28 cellular contexts compared by ENCODE assay signal in the genomic region with DNA sequence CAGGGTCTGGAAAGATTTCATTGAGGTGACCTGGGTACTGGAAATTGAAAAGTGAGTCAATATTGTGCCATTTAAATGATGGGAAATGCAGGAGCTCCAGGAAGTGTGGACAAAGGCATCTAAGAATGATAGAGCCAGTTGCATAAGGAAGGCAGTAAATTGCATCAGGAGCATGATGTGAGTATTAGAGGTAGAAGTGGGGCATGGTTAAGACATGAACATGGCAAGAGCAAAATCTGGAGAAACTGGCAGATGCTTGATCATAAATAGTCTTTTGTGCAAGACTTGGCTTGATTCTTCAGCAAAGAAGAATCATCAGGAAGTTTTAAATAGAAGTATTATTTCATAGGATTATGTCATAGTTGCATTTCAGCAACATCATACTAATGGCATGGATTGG.
"Had no signal": no experiment of that assay in that cellular context is flagged by ENCODE, and none has a peak within 500 bp of the region (broad histone marks: within the 10 kb centered on the region; RNA-seq: fewer than 3 reads in every experiment).

No MANE protein-coding gene starts in this region.

- H3K27me3 ChIP-seq: breast epithelium, neural progenitor cell, right atrium auricular region, stomach, thyroid gland, upper lobe of left lung, vagina had no signal

- H3K9me3 ChIP-seq: breast epithelium, right atrium auricular region, stomach, thyroid gland, upper lobe of left lung, vagina had no signal

- H3K36me3 Mint-ChIP-seq: activated naive CD4-positive, alpha-beta T cell treated with anti-CD3 and anti-CD28 coated beads, Interleukin-2, amount 50 U/mL, for 24 hours; natural killer cell; neural progenitor cell; stimulated activated naive B cell treated with anti-CD40 and anti-IgM and Interleukin-4, amounts not matched to agents 10 μg/mL and 1 μg/mL and 100 μg/mL, for 72 hours had no signal

- H3K4me2 ChIP-seq: neural progenitor cell had no signal

- ATAC-seq: activated CD8-positive, alpha-beta T cell treated with anti-CD3 and anti-CD28 coated beads for 36 hours; activated naive CD8-positive, alpha-beta T cell treated with anti-CD3 and anti-CD28 coated beads, Interleukin-2, amount 50 U/mL, for 24 hours; natural killer cell; stimulated activated naive B cell treated with anti-CD40 and anti-IgM and Interleukin-4, amounts not matched to agents 10 μg/mL and 1 μg/mL and 100 μg/mL, for 72 hours; T-helper 17 cell had no signal

- H2AFZ ChIP-seq: neural progenitor cell, parathyroid adenoma had no signal

- H3K27ac Mint-ChIP-seq: activated B cell treated with CpG ODN at 0.5 μM for 24 hours; activated CD8-positive, alpha-beta T cell treated with anti-CD3 and anti-CD28 coated beads for 36 hours; activated naive CD4-positive, alpha-beta T cell treated with anti-CD3 and anti-CD28 coated beads, Interleukin-2, amount 50 U/mL, for 24 hours; activated naive CD8-positive, alpha-beta T cell treated with anti-CD3 and anti-CD28 coated beads, Interleukin-2, amount 50 U/mL, for 24 hours; activated T-helper 2 cell treated with anti-CD3 and anti-CD28 coated beads, Interferon-gamma antibody, Interleukin-2, Interleukin-4, amounts not matched to agents 10 μg/mL and 5 μg/mL and 100 μg/mL, durations not matched to agents 14 hours and 24 hours and 36 hours; natural killer cell; neural progenitor cell; stimulated activated naive B cell treated with anti-CD40 and anti-IgM and Interleukin-4, amounts not matched to agents 10 μg/mL and 1 μg/mL and 100 μg/mL, for 72 hours; T-helper 17 cell had no signal

- H3K9me3 Mint-ChIP-seq: activated naive CD4-positive, alpha-beta T cell treated with anti-CD3 and anti-CD28 coated beads, Interleukin-2, amount 50 U/mL, for 24 hours; activated T-helper 2 cell treated with anti-CD3 and anti-CD28 coated beads, Interferon-gamma antibody, Interleukin-2, Interleukin-4, amounts not matched to agents 10 μg/mL and 5 μg/mL and 100 μg/mL, durations not matched to agents 14 hours and 24 hours and 36 hours; natural killer cell had no signal

- H3K4me3 ChIP-seq: breast epithelium, neural progenitor cell, right atrium auricular region, stomach, thyroid gland, upper lobe of left lung, vagina had no signal

- H3K36me3 ChIP-seq: breast epithelium, neural progenitor cell, right atrium auricular region, stomach, thyroid gland, upper lobe of left lung, vagina had no signal

- H3K27me3 Mint-ChIP-seq: T-helper 17 cell had no signal

- H3K27ac ChIP-seq: breast epithelium, neural progenitor cell, parathyroid adenoma, right atrium auricular region, stomach, thyroid gland, upper lobe of left lung, vagina had no signal

- DNase-seq: activated B cell treated with CpG ODN at 0.5 μM for 24 hours; activated CD4-positive, alpha-beta T cell treated with anti-CD3 and anti-CD28 coated beads, Interleukin-2, amount 50 U/mL, for 1 hour; activated CD8-positive, alpha-beta T cell treated with anti-CD3 and anti-CD28 coated beads for 36 hours; activated naive CD8-positive, alpha-beta T cell treated with anti-CD3 and anti-CD28 coated beads, Interleukin-2, amount 50 U/mL, for 24 hours; activated T-cell treated with anti-CD3 and anti-CD28 coated beads, Interleukin-2, amount 50 U/mL, for 48 hours; amygdala; dermis blood vessel endothelial cell; effector CD4-positive, alpha-beta T cell; head of caudate nucleus; hippocampal formation; mesenchymal stem cell; natural killer cell; occipital lobe; stimulated activated CD4-positive, alpha-beta T cell treated with anti-CD3 and anti-CD28 coated beads, Interleukin-15, amount 100 ng/mL, for 24 hours; stimulated activated CD4-positive, alpha-beta T cell treated with anti-CD3 and anti-CD28 coated beads, Interleukin-2, amount 100 ng/mL, for 24 hours; stimulated activated naive B cell treated with anti-CD40 and anti-IgM and Interleukin-4, amounts not matched to agents 10 μg/mL and 1 μg/mL and 100 μg/mL, for 72 hours; stomach; T-helper 17 cell; T1000; thyroid gland; upper lobe of left lung had no signal

- H3K9ac ChIP-seq: neural progenitor cell, parathyroid adenoma had no signal

- H3K4me1 ChIP-seq: breast epithelium, neural progenitor cell, parathyroid adenoma, right atrium auricular region, thyroid gland, upper lobe of left lung, vagina had no signal

- H3K4me1 Mint-ChIP-seq: activated B cell treated with CpG ODN at 0.5 μM for 24 hours; activated naive CD4-positive, alpha-beta T cell treated with anti-CD3 and anti-CD28 coated beads, Interleukin-2, amount 50 U/mL, for 24 hours; activated naive CD8-positive, alpha-beta T cell treated with anti-CD3 and anti-CD28 coated beads, Interleukin-2, amount 50 U/mL, for 24 hours; stimulated activated naive B cell treated with anti-CD40 and anti-IgM and Interleukin-4, amounts not matched to agents 10 μg/mL and 1 μg/mL and 100 μg/mL, for 72 hours; T-helper 17 cell had no signal

- H3K79me2 ChIP-seq: parathyroid adenoma had no signal

- H3K4me3 Mint-ChIP-seq: activated B cell treated with CpG ODN at 0.5 μM for 24 hours; activated CD8-positive, alpha-beta T cell treated with anti-CD3 and anti-CD28 coated beads for 36 hours; activated naive CD4-positive, alpha-beta T cell treated with anti-CD3 and anti-CD28 coated beads, Interleukin-2, amount 50 U/mL, for 24 hours; activated naive CD8-positive, alpha-beta T cell treated with anti-CD3 and anti-CD28 coated beads, Interleukin-2, amount 50 U/mL, for 24 hours; natural killer cell; neural progenitor cell; stimulated activated naive B cell treated with anti-CD40 and anti-IgM and Interleukin-4, amounts not matched to agents 10 μg/mL and 1 μg/mL and 100 μg/mL, for 72 hours; T-helper 17 cell had no signal
